8 cellular contexts compared by ENCODE assay signal in the genomic region with DNA sequence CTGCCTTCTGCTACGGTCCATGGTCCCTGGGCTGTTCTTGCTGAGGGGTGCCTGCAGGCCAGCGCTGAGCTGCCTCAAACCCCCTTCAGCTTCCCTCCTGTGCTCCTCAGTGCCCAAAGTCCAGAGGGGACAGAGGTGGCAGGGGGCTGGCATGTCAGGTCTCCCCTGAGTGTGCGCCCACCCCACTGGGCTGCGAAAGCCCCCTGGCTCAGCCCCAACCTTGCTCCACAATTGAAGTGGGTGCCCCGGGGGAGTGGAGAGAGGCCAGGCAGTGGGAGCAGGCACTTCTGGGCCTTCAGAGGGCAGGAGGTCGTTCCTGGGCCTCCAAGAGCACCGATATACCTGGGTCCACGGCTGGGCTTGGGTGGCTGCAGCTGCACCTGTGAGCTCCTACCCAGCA.
"Had no signal": no experiment of that assay in that cellular context is flagged by ENCODE, and none has a peak within 500 bp of the region (broad histone marks: within the 10 kb centered on the region; RNA-seq: fewer than 3 reads in every experiment).

No MANE protein-coding gene starts in this region.

- DNase-seq: IMR-90, KBM-7, KG1 had no signal

- H3K27ac ChIP-seq: HL-60 had no signal

- FAIRE-seq: HepG2, HTR-8/SVneo, K562 had no signal

- H3K27me3 Mint-ChIP-seq: IgD-negative memory B cell had no signal

- H3K36me3 Mint-ChIP-seq: IgD-negative memory B cell had no signal

- H3K4me1 Mint-ChIP-seq: IgD-negative memory B cell had no signal

- H3K4me3 Mint-ChIP-seq: IgD-negative memory B cell had no signal

- H3K4me3 ChIP-seq: K562 had no signal

- H3K27ac Mint-ChIP-seq: IgD-negative memory B cell had no signal

- ATAC-seq: HepG2, K562 had no signal
